Comparison of ENCODE assay signal across 17 cellular contexts in the genomic region with DNA sequence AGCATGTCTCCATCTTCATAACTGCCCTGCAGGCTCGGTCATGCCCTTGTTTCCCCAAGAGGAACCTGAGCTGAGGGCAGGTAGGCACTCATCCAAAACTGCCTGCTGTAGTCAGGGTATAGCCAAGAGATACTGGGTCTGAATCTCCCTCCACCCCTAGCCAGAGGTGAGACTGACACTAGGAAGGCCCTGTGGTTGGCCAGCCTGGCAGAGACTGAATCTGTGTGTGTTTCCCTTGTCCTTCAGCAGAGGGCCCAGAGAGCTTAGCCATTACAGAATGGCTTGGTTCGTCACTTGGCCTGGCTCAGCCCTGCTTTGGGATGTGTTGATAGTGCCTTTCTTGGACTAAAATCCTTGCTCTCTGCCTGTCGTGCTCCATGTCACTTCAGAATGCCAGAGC.
DNase-seq lines count a peak whose midpoint lies in the region; ATAC-seq and TF ChIP-seq lines count a peak whose summit lies in the region.
"Had no signal": no experiment of that assay in that cellular context is flagged by ENCODE, and none has a peak within 500 bp of the region (broad histone marks: within the 10 kb centered on the region; RNA-seq: fewer than 3 reads in every experiment).

No MANE protein-coding gene starts in this region.

- peaks cover 48% of the 10 kb centered on the region for H3K36me3 Mint-ChIP-seq in endodermal cell (ENCODE audit: low read depth)
- peaks cover 49% of the 10 kb centered on the region for H3K36me3 Mint-ChIP-seq in stimulated activated effector memory CD8-positive, alpha-beta T cell treated with anti-CD3 and anti-CD28 coated beads, Interleukin-12 subunit alpha, Interleukin-12 subunit beta, amount 100 ng/mL, for 72 hours

- H3K4me3 Mint-ChIP-seq in endodermal cell, result no peak overlapping the region
- no peak overlapping the region for H3K4me3 Mint-ChIP-seq in stimulated activated effector memory CD8-positive, alpha-beta T cell treated with anti-CD3 and anti-CD28 coated beads, Interleukin-12 subunit alpha, Interleukin-12 subunit beta, amount 100 ng/mL, for 72 hours

- no peak for ATAC-seq in RWPE2 (ENCODE audit: low read depth)
- ATAC-seq in lower lobe of right lung, result no peak
- ATAC-seq in stimulated activated effector memory CD8-positive, alpha-beta T cell treated with anti-CD3 and anti-CD28 coated beads, Interleukin-12 subunit alpha, Interleukin-12 subunit beta, amount 100 ng/mL, for 72 hours, result no peak
- ATAC-seq in GM21423 (IDR thresholded peaks at IDR 0.05; ENCODE audit: unreplicated experiment), result no peak

- peaks cover 28% of the 10 kb centered on the region for H3K36me3 ChIP-seq in RWPE2 (ENCODE audit: low read depth)
- H3K36me3 ChIP-seq in endodermal cell (ENCODE audit: control insufficient read depth, insufficient read depth, low read length), result peaks cover 50% of the 10 kb centered on the region
- peaks cover 80% of the 10 kb centered on the region for H3K36me3 ChIP-seq in lower lobe of right lung
- H3K36me3 ChIP-seq: breast epithelium had no signal

- H3K27ac Mint-ChIP-seq in endodermal cell, result no peak overlapping the region
- H3K27ac Mint-ChIP-seq in stimulated activated effector memory CD8-positive, alpha-beta T cell treated with anti-CD3 and anti-CD28 coated beads, Interleukin-12 subunit alpha, Interleukin-12 subunit beta, amount 100 ng/mL, for 72 hours, result peak overlapping the region; percentile 82

- intact Hi-C loops in lower lobe of right lung (cut with DNase I), result no loop called here

- WGBS in endodermal cell (ENCODE audit: insufficient coverage in 1 of 2, insufficient read length in 1 of 2), 2 experiments, result 92 to 95% methylated on average over 2 to 3 of the region's 3 CpGs

- H3K27me3 ChIP-seq in RWPE2 (ENCODE audit: insufficient read depth, poor library complexity, severe bottlenecking) (no peaks in the 10 kb centered on the region), endodermal cell (ENCODE audit: control insufficient read depth, insufficient read depth, low read length, poor library complexity, severe bottlenecking) (no peaks in the 10 kb centered on the region), lower lobe of right lung (ENCODE audit: low read depth) (no peaks in the 10 kb centered on the region)
- H3K27me3 ChIP-seq: breast epithelium, hepatocyte, thyroid gland had no signal

- H3K4me3 ChIP-seq in RWPE2 (ENCODE audit: severe bottlenecking) (no peak overlapping the region), endodermal cell (ENCODE audit: low read length) (no peak overlapping the region), lower lobe of right lung (no peak overlapping the region)
- H3K4me3 ChIP-seq: breast epithelium, hepatocyte, smooth muscle cell, thyroid gland had no signal

- no peaks in the 10 kb centered on the region for H3K9me3 Mint-ChIP-seq in endodermal cell
- no peaks in the 10 kb centered on the region for H3K9me3 Mint-ChIP-seq in stimulated activated effector memory CD8-positive, alpha-beta T cell treated with anti-CD3 and anti-CD28 coated beads, Interleukin-12 subunit alpha, Interleukin-12 subunit beta, amount 100 ng/mL, for 72 hours

- H3K4me1 ChIP-seq in RWPE2 (ENCODE audit: insufficient read depth, poor library complexity, severe bottlenecking), result no peaks in the 10 kb centered on the region
- no peaks in the 10 kb centered on the region for H3K4me1 ChIP-seq in endodermal cell (ENCODE audit: control insufficient read depth, insufficient read depth, low read length)
- no peaks in the 10 kb centered on the region for H3K4me1 ChIP-seq in lower lobe of right lung
- H3K4me1 ChIP-seq: breast epithelium had no signal

- DNase-seq in RWPE2 (ENCODE audit: low spot score) (peak; percentile 37), endodermal cell (no peak), lower lobe of right lung (peak; percentile 20), NCI-H345 (lab: John Stamatoyannopoulos, UW) (no peak), DMS53 (lab: John Stamatoyannopoulos, UW) (no peak), NCI-H748 treated with DMSO at 0.1 percent for 48 hours (lab: John Stamatoyannopoulos, UW) (no peak)
- DNase-seq in stimulated activated effector memory CD8-positive, alpha-beta T cell treated with anti-CD3 and anti-CD28 coated beads, Interleukin-12 subunit alpha, Interleukin-12 subunit beta, amount 100 ng/mL, for 72 hours (ENCODE audit: low spot score in 2 of 2), result no peak
- DNase-seq: activated CD4-positive, alpha-beta T cell treated with anti-CD3 and anti-CD28 coated beads, Interleukin-2, amount 50 U/mL, for 1 hour; effector memory CD4-positive, alpha-beta T cell; NCI-H187 treated with DMSO at 0.1 percent for 48 hours; NCI-H524; occipital lobe; thyroid gland had no signal

- H3K27ac ChIP-seq in RWPE2 (ENCODE audit: poor library complexity, severe bottlenecking) (no peak overlapping the region), endodermal cell (ENCODE audit: low read depth, low read length) (no peak overlapping the region), lower lobe of right lung (no peak overlapping the region)
- H3K27ac ChIP-seq: hepatocyte, thyroid gland had no signal

- H3K9me3 ChIP-seq in RWPE2 (ENCODE audit: severe bottlenecking), result no peaks in the 10 kb centered on the region
- no peaks in the 10 kb centered on the region for H3K9me3 ChIP-seq in endodermal cell (ENCODE audit: control insufficient read depth, low read length)
- no peaks in the 10 kb centered on the region for H3K9me3 ChIP-seq in lower lobe of right lung
- H3K9me3 ChIP-seq: breast epithelium, thyroid gland had no signal

- no peaks in the 10 kb centered on the region for H3K4me1 Mint-ChIP-seq in endodermal cell
- peaks cover 50% of the 10 kb centered on the region for H3K4me1 Mint-ChIP-seq in stimulated activated effector memory CD8-positive, alpha-beta T cell treated with anti-CD3 and anti-CD28 coated beads, Interleukin-12 subunit alpha, Interleukin-12 subunit beta, amount 100 ng/mL, for 72 hours

- no peak overlapping the region for H3K9ac ChIP-seq in endodermal cell (ENCODE audit: extremely low read depth, low read length, poor library complexity, severe bottlenecking)

- H3K27me3 Mint-ChIP-seq in endodermal cell (ENCODE audit: insufficient read depth), result no peaks in the 10 kb centered on the region

- no peak for TF ChIP-seq CTCF in RWPE2 (IDR thresholded peaks at IDR 0.05; ENCODE audit: poor library complexity, severe bottlenecking)
- TF ChIP-seq CTCF in endodermal cell (conservative IDR thresholded peaks at IDR 0.05), result peak; percentile 28
- no peak for TF ChIP-seq CTCF in lower lobe of right lung (IDR thresholded peaks at IDR 0.05)

Comparison
In these comparisons a context has a peak if more than half of its experiments do, and no peak if none do; other contexts are left out.
1. DNase-seq: peak in RWPE2 (single experiment) and lower lobe of right lung (single experiment); none in endodermal cell (single experiment), stimulated activated effector memory CD8-positive, alpha-beta T cell treated with anti-CD3 and anti-CD28 coated beads, Interleukin-12 subunit alpha, Interleukin-12 subunit beta, amount 100 ng/mL, for 72 hours (0 of 2), NCI-H345 (single experiment), DMS53 (single experiment) and NCI-H748 treated with DMSO at 0.1 percent for 48 hours (single experiment).